Comparison of ENCODE assay signal across 8 cellular contexts in the genomic region with DNA sequence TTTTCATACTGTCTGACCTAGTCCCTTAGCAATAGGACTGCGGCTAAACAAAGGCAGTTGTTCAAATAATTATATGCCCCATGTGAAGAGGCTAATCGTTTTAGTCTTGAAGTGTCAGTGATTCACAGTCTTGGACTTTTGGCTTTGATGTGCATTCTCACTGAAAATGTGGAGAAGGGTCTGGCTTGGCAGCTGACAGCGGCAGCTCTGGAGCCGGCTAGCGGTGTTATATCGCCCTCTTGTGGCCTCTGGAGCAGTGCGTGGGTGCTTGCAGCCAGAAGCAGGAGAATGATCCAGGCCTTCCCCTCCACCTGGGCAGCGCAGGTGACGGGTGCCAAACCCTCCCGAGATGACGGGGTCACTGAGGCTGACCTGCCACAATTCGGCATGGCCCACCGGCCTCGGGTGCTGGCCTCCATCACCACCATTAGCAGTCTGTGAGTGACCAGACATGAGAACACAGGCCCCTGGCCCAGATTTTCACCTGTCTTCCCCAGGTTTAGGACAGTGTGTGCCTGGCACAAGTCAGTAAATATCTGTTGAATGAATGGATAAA.
DNase-seq lines count a peak whose midpoint lies in the region; ATAC-seq and TF ChIP-seq lines count a peak whose summit lies in the region.

No MANE protein-coding gene starts in this region.

- no peak for TF ChIP-seq POLR2A in esophagus muscularis mucosa (IDR thresholded peaks at IDR 0.05; ENCODE audit: low read depth)

- H3K36me3 Mint-ChIP-seq in CD8-positive, alpha-beta memory T cell: no peaks in the 10 kb centered on the region
- H3K36me3 Mint-ChIP-seq in naive thymus-derived CD4-positive, alpha-beta T cell: no peaks in the 10 kb centered on the region

- POLR2A ChIA-PET in CD8-positive, alpha-beta memory T cell (lab: Charles Lee): no interaction called here
- POLR2A ChIA-PET in naive thymus-derived CD4-positive, alpha-beta T cell (lab: Charles Lee): no interaction called here

- peak; percentile 54 for ATAC-seq in HG02798 (IDR thresholded peaks at IDR 0.05; ENCODE audit: poor library complexity, unreplicated experiment)
- ATAC-seq in naive thymus-derived CD4-positive, alpha-beta T cell: peak; percentile 84
- no peak for ATAC-seq in HG02970 (IDR thresholded peaks at IDR 0.05; ENCODE audit: low FRiP score, unreplicated experiment)

- H3K9me3 ChIP-seq in CD8-positive, alpha-beta memory T cell (ENCODE audit: low read length): no peaks in the 10 kb centered on the region
- H3K9me3 ChIP-seq in esophagus muscularis mucosa: no peaks in the 10 kb centered on the region
- no peaks in the 10 kb centered on the region for H3K9me3 ChIP-seq in naive thymus-derived CD4-positive, alpha-beta T cell (ENCODE audit: control insufficient read depth in 2 of 3, low read length in 3 of 3)

- intact Hi-C loops in esophagus muscularis mucosa (cut with DNase I): loop anchor here (2.0 to 5.0 kb wide), 2 partner anchors 123 to 1252 kb away; no protein-coding TSS in a partner anchor
- intact Hi-C loops in naive thymus-derived CD4-positive, alpha-beta T cell (cut with micrococcal nuclease): loop anchor here (1.0 to 5.0 kb wide), 4 partner anchors 123 to 1647 kb away; no protein-coding TSS in a partner anchor

- TF ChIP-seq EP300 in esophagus muscularis mucosa (IDR thresholded peaks at IDR 0.05): no peak

- CTCF ChIA-PET in CD8-positive, alpha-beta memory T cell (lab: Charles Lee): interaction anchor here (0.6 to 4.1 kb wide), 8 partner anchors 9 to 148 kb away, joined by 3 to 29 read pairs (median 3); no protein-coding TSS in a partner anchor
- CTCF ChIA-PET in naive thymus-derived CD4-positive, alpha-beta T cell (lab: Charles Lee): interaction anchor here (0.7 to 1.0 kb wide), 5 partner anchors 120 to 131 kb away, joined by 3 to 9 read pairs (median 3); no protein-coding TSS in a partner anchor

- H3K4me1 Mint-ChIP-seq in CD8-positive, alpha-beta memory T cell: no peaks in the 10 kb centered on the region
- H3K4me1 Mint-ChIP-seq in naive thymus-derived CD4-positive, alpha-beta T cell: peaks cover 0 to 1% (median 0%) of the 10 kb centered on the region in 7 donors

- WGBS in esophagus muscularis mucosa: 20% methylated on average over 2 of the region's 14 CpGs

- peak; percentile 50 to 79 (median 50) for DNase-seq in CD8-positive, alpha-beta memory T cell
- peak; percentile 63 for DNase-seq in NOMO-1 treated with dmso at 0.1 percent for 144 hours (lab: John Stamatoyannopoulos, UW; ENCODE audit: unreplicated experiment)
- peak; percentile 68 for DNase-seq in activated T-cell treated with anti-CD3 and anti-CD28 coated beads for 24 hours (ENCODE audit: low read depth)
- no peak for DNase-seq in esophagus muscularis mucosa (ENCODE audit: extremely low spot score)
- peak; percentile 51 to 78 (median 60) for DNase-seq in naive thymus-derived CD4-positive, alpha-beta T cell
- peak; percentile 49 for DNase-seq in stimulated activated CD8-positive, alpha-beta memory T cell treated with anti-CD3 and anti-CD28 coated beads, Interleukin-7, amount 100 ng/mL, for 24 hours (ENCODE audit: low read depth)

- no peaks in the 10 kb centered on the region for H3K27me3 ChIP-seq in CD8-positive, alpha-beta memory T cell (ENCODE audit: insufficient read depth, low read length, poor library complexity, severe bottlenecking)
- no peaks in the 10 kb centered on the region for H3K27me3 ChIP-seq in esophagus muscularis mucosa
- no peaks in the 10 kb centered on the region for H3K27me3 ChIP-seq in naive thymus-derived CD4-positive, alpha-beta T cell (ENCODE audit: control insufficient read depth in 2 of 2, insufficient read depth in 2 of 2, low read length in 2 of 2)

- H3K27me3 Mint-ChIP-seq in CD8-positive, alpha-beta memory T cell: peaks cover 0 to 2% of the 10 kb centered on the region in 2 donors
- H3K27me3 Mint-ChIP-seq in naive thymus-derived CD4-positive, alpha-beta T cell: no peaks in the 10 kb centered on the region

- H3K27ac Mint-ChIP-seq in CD8-positive, alpha-beta memory T cell: no peak overlapping the region
- H3K27ac Mint-ChIP-seq in naive thymus-derived CD4-positive, alpha-beta T cell: no peak overlapping the region

- H3K27ac ChIP-seq in CD8-positive, alpha-beta memory T cell (ENCODE audit: low read depth, low read length): no peak overlapping the region
- peak overlapping the region; percentile 57 to 71 (median 60) for H3K27ac ChIP-seq in esophagus muscularis mucosa (replicated peaks in 1 of 4)
- no peak overlapping the region for H3K27ac ChIP-seq in naive thymus-derived CD4-positive, alpha-beta T cell (ENCODE audit: low read depth, low read length)

- no peak overlapping the region for H3K4me3 Mint-ChIP-seq in CD8-positive, alpha-beta memory T cell
- no peak overlapping the region for H3K4me3 Mint-ChIP-seq in naive thymus-derived CD4-positive, alpha-beta T cell

- H3K4me3 ChIP-seq in CD8-positive, alpha-beta memory T cell (ENCODE audit: low read length): no peak overlapping the region
- H3K4me3 ChIP-seq in esophagus muscularis mucosa: no peak overlapping the region
- H3K4me3 ChIP-seq in naive thymus-derived CD4-positive, alpha-beta T cell (ENCODE audit: low read length): no peak overlapping the region

- no peaks in the 10 kb centered on the region for H3K9me3 Mint-ChIP-seq in CD8-positive, alpha-beta memory T cell
- H3K9me3 Mint-ChIP-seq in naive thymus-derived CD4-positive, alpha-beta T cell: no peaks in the 10 kb centered on the region

- H3K36me3 ChIP-seq in CD8-positive, alpha-beta memory T cell (ENCODE audit: insufficient read depth, low read length): no peaks in the 10 kb centered on the region
- H3K36me3 ChIP-seq in esophagus muscularis mucosa: peaks cover 3 to 36% (median 24%) of the 10 kb centered on the region in 4 donors
- no peaks in the 10 kb centered on the region for H3K36me3 ChIP-seq in naive thymus-derived CD4-positive, alpha-beta T cell (ENCODE audit: control insufficient read depth in 2 of 3, insufficient read depth in 3 of 3, low read length in 3 of 3)

- TF ChIP-seq CTCF in esophagus muscularis mucosa (IDR thresholded peaks at IDR 0.05): peak in 2 of 3 experiments; percentile 96

- H3K4me1 ChIP-seq in CD8-positive, alpha-beta memory T cell (ENCODE audit: insufficient read depth, low read length): no peaks in the 10 kb centered on the region
- peaks cover 24 to 47% (median 46%) of the 10 kb centered on the region in 4 donors for H3K4me1 ChIP-seq in esophagus muscularis mucosa
- no peaks in the 10 kb centered on the region for H3K4me1 ChIP-seq in naive thymus-derived CD4-positive, alpha-beta T cell (ENCODE audit: control insufficient read depth in 2 of 2, insufficient read depth in 2 of 2, low read length in 2 of 2)

Comparison
In these comparisons a context has a peak if more than half of its experiments do, and no peak if none do; other contexts are left out.
1. H3K27ac ChIP-seq: peak in esophagus muscularis mucosa (4 of 4); none in CD8-positive, alpha-beta memory T cell (single experiment) and naive thymus-derived CD4-positive, alpha-beta T cell (single experiment).